In the genomic region with DNA sequence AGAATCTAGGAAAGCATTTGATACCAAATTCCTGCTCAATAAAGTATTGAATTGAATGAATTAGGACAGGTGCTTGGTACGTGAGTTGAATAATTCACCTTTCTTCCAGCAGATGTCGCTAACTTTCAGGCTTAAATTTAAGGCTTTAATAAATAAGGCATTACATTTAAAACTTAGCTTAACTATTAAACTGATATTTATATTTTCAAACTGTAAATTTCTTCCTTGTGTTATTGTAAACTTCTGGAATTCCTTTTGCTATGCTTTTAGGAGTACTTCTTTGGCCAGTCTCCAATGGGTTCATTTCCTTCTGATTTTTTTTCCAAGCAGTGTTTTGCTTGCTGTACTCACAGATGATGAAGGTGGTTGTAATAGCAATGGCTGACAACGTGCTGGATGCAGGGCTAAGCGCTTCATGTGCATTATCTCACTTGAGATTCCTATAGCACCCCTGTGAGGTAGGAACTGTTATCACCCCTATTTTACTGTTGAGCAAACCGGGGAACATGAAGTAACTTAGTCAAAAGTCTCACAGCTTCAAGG, we compare ENCODE assay signal across 8 cellular contexts.
DNase-seq lines count a peak whose midpoint lies in the region; ATAC-seq, FAIRE-seq and TF ChIP-seq lines count a peak whose summit lies in the region.

No MANE protein-coding gene starts in this region.

- intact Hi-C loops in K562 (cut with micrococcal nuclease) (no loop called here), tibial artery (cut with DNase I; ENCODE audit: low total_unique reads) (no loop called here)

- no TSS peak for BruUV-seq in K562 (replicated peaks; lab: Mats Ljungman, UMichigan)

- no peaks in the 10 kb centered on the region for H3K9me1 ChIP-seq in K562 (ENCODE audit: control insufficient read depth, insufficient read depth, low read length)

- no peaks in the 10 kb centered on the region for H3K4me1 ChIP-seq in K562 (replicated peaks in 1 of 2; ENCODE audit: control insufficient read depth in 2 of 2, insufficient read depth in 2 of 2, low read length in 2 of 2)
- no peaks in the 10 kb centered on the region for H3K4me1 ChIP-seq in tibial artery

- POLR2A ChIA-PET in K562 (lab: Yijun Ruan, JAX), result no interaction called here

- H3K27me3 ChIP-seq in K562 (ENCODE audit: control insufficient read depth in 2 of 2, insufficient read depth in 2 of 2, low read length in 2 of 2), result peaks cover 0 to 4% of the 10 kb centered on the region in 2 experiments; a peak in 1 of 5 replicates
- no peaks in the 10 kb centered on the region for H3K27me3 ChIP-seq in tibial artery

- ATAC-seq in HG03439 (IDR thresholded peaks at IDR 0.05; ENCODE audit: unreplicated experiment) (peak; percentile 61), K562 (peak; percentile 98), GM19455 (IDR thresholded peaks at IDR 0.05; ENCODE audit: unreplicated experiment) (no peak)

- H3K27ac ChIP-seq in K562 (ENCODE audit: extremely low read depth, low read depth, low read length) (no peak overlapping the region), tibial artery (no peak overlapping the region)

- DNase-seq in activated CD4-positive, alpha-beta T cell treated with anti-CD3 and anti-CD28 coated beads for 48 hours, result peak; percentile 21
- DNase-seq in activated CD4-positive, alpha-beta T cell treated with anti-CD3 and anti-CD28 coated beads for 1 hour, result no peak
- peak; percentile 88 for DNase-seq in NCI-H82 (lab: John Stamatoyannopoulos, UW)
- peak in 3 of 4 experiments; percentile 19 to 63 (median 25) for DNase-seq in K562 (ENCODE audit: extremely low read depth in 1 of 4, low spot score in 3 of 4)
- DNase-seq in islet precursor cell, result peak; percentile 75
- DNase-seq in tibial artery, result no peak

- peak; percentile 51 for TF ChIP-seq EP300 in K562 (IDR thresholded peaks at IDR 0.05; ENCODE audit: low read length)

- peak; percentile 61 to 74 for TF ChIP-seq RAD21 in K562 (CRISPR knock-in tag; conservative IDR thresholded peaks at IDR 0.05 in 1 of 2, IDR thresholded peaks at IDR 0.05 in 1 of 2)

- 1% methylated on average over 5 of the region's 5 CpGs for WGBS in K562 (ENCODE audit: insufficient coverage, low coverage, missing lambda C conversion rate)

- TF ChIP-seq CTCF in K562 (IDR thresholded peaks at IDR 0.05 in 2 of 3, conservative IDR thresholded peaks at IDR 0.05 in 1 of 3; ENCODE audit: insufficient read depth in 2 of 3, low read depth in 1 of 3, low read length in 3 of 3), result peak; percentile 28 to 74 (median 38); a peak in 4 of 6 replicates
- peak; percentile 61 to 72 for TF ChIP-seq CTCF in tibial artery (IDR thresholded peaks at IDR 0.05)

- H2AFZ ChIP-seq in K562 (ENCODE audit: low read depth, low read length), result peak overlapping the region; percentile 2; the same call in 1 of the 2 replicates

- in situ Hi-C loops in K562 (cut with MboI), result no loop called here

- TF ChIP-seq POLR2A in K562 (conservative IDR thresholded peaks at IDR 0.05), result no peak

- H3K9me3 ChIP-seq in K562 (replicated peaks; ENCODE audit: control insufficient read depth, insufficient read depth, low read depth, low read length), result no peaks in the 10 kb centered on the region
- H3K9me3 ChIP-seq in tibial artery, result no peaks in the 10 kb centered on the region

- H4K20me1 ChIP-seq in K562 (replicated peaks; ENCODE audit: control insufficient read depth, insufficient read depth, low read length), result no peaks in the 10 kb centered on the region

- H3K36me3 ChIP-seq in K562 (ENCODE audit: control insufficient read depth, insufficient read depth, low read length) (no peaks in the 10 kb centered on the region), tibial artery (no peaks in the 10 kb centered on the region)

- no peak overlapping the region for H3K9ac ChIP-seq in K562 (ENCODE audit: insufficient read depth in 1 of 2, low read depth in 2 of 2, low read length in 2 of 2)

- no peak overlapping the region for H3K4me3 ChIP-seq in K562
- no peak overlapping the region for H3K4me3 ChIP-seq in tibial artery

- H3K4me2 ChIP-seq in K562 (ENCODE audit: insufficient read depth, low read length), result no peak overlapping the region

- H3K79me2 ChIP-seq in K562 (ENCODE audit: control insufficient read depth, insufficient read depth, low read length), result no peaks in the 10 kb centered on the region

- FAIRE-seq in K562 (lab: Jason Lieb, UNC), result peak; percentile 87

- CTCF ChIA-PET in K562 (lab: Yijun Ruan, JAX; ENCODE audit: low intra/inter-chr PET ratio), result interaction anchor here (0.6 to 2.1 kb wide), 7 partner anchors 13 to 817 kb away, joined by 3 to 13 read pairs (median 5); no protein-coding TSS in a partner anchor

TF ChIP-seq in K562, 482 proteins besides CTCF, POLR2A, EP300 and RAD21 (continues in another document):
- TF ChIP-seq, protein P1, sequence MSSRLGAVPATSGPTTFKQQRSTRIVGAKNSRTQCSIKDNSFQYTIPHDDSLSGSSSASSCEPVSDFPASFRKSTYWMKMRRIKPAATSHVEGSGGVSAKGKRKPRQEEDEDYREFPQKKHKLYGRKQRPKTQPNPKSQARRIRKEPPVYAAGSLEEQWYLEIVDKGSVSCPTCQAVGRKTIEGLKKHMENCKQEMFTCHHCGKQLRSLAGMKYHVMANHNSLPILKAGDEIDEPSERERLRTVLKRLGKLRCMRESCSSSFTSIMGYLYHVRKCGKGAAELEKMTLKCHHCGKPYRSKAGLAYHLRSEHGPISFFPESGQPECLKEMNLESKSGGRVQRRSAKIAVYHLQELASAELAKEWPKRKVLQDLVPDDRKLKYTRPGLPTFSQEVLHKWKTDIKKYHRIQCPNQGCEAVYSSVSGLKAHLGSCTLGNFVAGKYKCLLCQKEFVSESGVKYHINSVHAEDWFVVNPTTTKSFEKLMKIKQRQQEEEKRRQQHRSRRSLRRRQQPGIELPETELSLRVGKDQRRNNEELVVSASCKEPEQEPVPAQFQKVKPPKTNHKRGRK (tag; IDR thresholded peaks at IDR 0.05), result no peak
- no peak for TF ChIP-seq PTBP1 (IDR thresholded peaks at IDR 0.05; ENCODE audit: low read depth, low read length)
- no peak for TF ChIP-seq DNMT1 (IDR thresholded peaks at IDR 0.05)
- TF ChIP-seq, protein P2, sequence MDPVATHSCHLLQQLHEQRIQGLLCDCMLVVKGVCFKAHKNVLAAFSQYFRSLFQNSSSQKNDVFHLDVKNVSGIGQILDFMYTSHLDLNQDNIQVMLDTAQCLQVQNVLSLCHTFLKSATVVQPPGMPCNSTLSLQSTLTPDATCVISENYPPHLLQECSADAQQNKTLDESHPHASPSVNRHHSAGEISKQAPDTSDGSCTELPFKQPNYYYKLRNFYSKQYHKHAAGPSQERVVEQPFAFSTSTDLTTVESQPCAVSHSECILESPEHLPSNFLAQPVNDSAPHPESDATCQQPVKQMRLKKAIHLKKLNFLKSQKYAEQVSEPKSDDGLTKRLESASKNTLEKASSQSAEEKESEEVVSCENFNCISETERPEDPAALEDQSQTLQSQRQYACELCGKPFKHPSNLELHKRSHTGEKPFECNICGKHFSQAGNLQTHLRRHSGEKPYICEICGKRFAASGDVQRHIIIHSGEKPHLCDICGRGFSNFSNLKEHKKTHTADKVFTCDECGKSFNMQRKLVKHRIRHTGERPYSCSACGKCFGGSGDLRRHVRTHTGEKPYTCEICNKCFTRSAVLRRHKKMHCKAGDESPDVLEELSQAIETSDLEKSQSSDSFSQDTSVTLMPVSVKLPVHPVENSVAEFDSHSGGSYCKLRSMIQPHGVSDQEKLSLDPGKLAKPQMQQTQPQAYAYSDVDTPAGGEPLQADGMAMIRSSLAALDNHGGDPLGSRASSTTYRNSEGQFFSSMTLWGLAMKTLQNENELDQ (CRISPR knock-in tag; IDR thresholded peaks at IDR 0.05; ENCODE audit: borderline replicate concordance), result no peak
- no peak for TF ChIP-seq SMARCB1 (IDR thresholded peaks at IDR 0.05; ENCODE audit: insufficient read length, low read depth)
- peak; percentile 69 for TF ChIP-seq EP400 (IDR thresholded peaks at IDR 0.05)
- TF ChIP-seq CREM (IDR thresholded peaks at IDR 0.05; ENCODE audit: low read depth), result no peak
- peak; percentile 31 for TF ChIP-seq CXXC5 (CRISPR knock-in tag; IDR thresholded peaks at IDR 0.05)
- no peak for TF ChIP-seq FOXM1 (IDR thresholded peaks at IDR 0.05; ENCODE audit: low read depth)
- no peak for TF ChIP-seq FOXM1 (CRISPR knock-in tag; IDR thresholded peaks at IDR 0.05; ENCODE audit: low read depth)

Comparison
In these comparisons a context has a peak if more than half of its experiments do, and no peak if none do; other contexts are left out.
1. DNase-seq: peak in activated CD4-positive, alpha-beta T cell treated with anti-CD3 and anti-CD28 coated beads for 48 hours (single experiment), NCI-H82 (single experiment), K562 (3 of 4) and islet precursor cell (single experiment); none in activated CD4-positive, alpha-beta T cell treated with anti-CD3 and anti-CD28 coated beads for 1 hour (single experiment) and tibial artery (0 of 2).